In the genomic region with DNA sequence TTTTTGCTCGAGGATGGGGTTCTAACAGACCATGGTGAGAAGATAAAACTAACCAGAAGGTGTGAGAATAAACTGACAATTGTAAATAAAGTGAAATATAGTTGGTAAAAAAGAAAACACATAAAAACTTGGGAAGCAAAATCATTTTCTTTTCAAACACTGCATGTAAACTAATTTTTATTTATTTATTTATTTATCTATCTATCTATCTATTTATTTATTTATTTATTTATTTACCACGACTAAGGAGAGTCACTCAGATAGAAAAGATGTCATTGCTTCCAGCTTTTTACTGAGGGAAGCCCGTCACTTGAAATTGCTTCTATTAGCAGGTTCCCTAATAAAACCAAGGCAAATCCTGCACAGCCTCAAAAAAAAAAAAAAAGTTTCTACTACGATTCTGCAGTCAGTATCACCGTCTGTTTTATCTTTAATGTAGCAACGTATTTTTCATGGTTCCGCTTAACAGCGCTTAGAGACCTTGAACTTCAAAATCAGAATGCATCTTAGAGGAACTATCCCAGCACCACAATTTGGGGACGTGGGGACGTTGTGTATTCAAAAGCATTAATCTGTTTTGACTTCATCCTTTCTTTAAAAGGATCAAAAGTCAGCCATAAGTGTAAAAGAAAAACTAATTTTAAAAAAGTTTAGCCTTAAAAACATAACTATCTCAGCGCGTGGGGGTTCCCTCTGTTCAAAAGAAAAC, we compare ENCODE assay signal across 8 cellular contexts. TPM values are rescaled to one million over a fixed set of nuclear protein-coding genes. Genes with fewer than 3 reads are reported as not detected.
DNase-seq lines count a peak whose midpoint lies in the region; ATAC-seq and TF ChIP-seq lines count a peak whose summit lies in the region.

No MANE protein-coding gene starts in this region.

- H3K27me3 Mint-ChIP-seq in activated CD4-positive, alpha-beta T cell treated with anti-CD3 and anti-CD28 coated beads for 36 hours = peaks cover 5% of the 10 kb centered on the region
- H3K27me3 Mint-ChIP-seq in T-cell = peaks cover 4 to 8% of the 10 kb centered on the region in 2 donors

- CTCF ChIA-PET in activated CD4-positive, alpha-beta T cell treated with anti-CD3 and anti-CD28 coated beads for 36 hours (lab: Charles Lee) = no interaction called here
- CTCF ChIA-PET in T-cell (lab: Charles Lee) = interaction anchor here in 1 of 2 donors (0.6 kb wide), 1 partner anchor 10 kb away, joined by 3 read pairs; no protein-coding TSS in a partner anchor

- no peak for ATAC-seq in activated CD4-positive, alpha-beta T cell treated with anti-CD3 and anti-CD28 coated beads for 36 hours
- ATAC-seq in T-cell (replicated peaks in 1 of 4) = no peak
- no peak for ATAC-seq in HG02840 (IDR thresholded peaks at IDR 0.05; ENCODE audit: low FRiP score, unreplicated experiment)
- ATAC-seq in HG03095 (IDR thresholded peaks at IDR 0.05; ENCODE audit: unreplicated experiment) = no peak
- no peak for ATAC-seq in HG03520 (IDR thresholded peaks at IDR 0.05; ENCODE audit: unreplicated experiment)

- no peak overlapping the region for H3K18ac ChIP-seq in trophoblast cell (ENCODE audit: low read length)

- peaks cover 2% of the 10 kb centered on the region for H3K9me3 ChIP-seq in trophoblast cell (ENCODE audit: insufficient read depth, low read depth, low read length)

- peaks cover 6 to 11% of the 10 kb centered on the region in 2 experiments for H3K4me1 ChIP-seq in trophoblast cell (ENCODE audit: control insufficient read depth in 1 of 2, insufficient read depth in 2 of 2, low read length in 2 of 2)

- H3K79me2 ChIP-seq in trophoblast cell (ENCODE audit: control insufficient read depth, insufficient read depth, low read length, poor library complexity) = no peaks in the 10 kb centered on the region

- H3K36me3 ChIP-seq in trophoblast cell (ENCODE audit: control insufficient read depth in 1 of 2, insufficient read depth in 2 of 2, low read length in 2 of 2) = no peaks in the 10 kb centered on the region

- H3K4me3 ChIP-seq in trophoblast cell (ENCODE audit: low read depth, low read length) = no peak overlapping the region

- no peak overlapping the region for H2BK120ac ChIP-seq in trophoblast cell (ENCODE audit: insufficient read depth, low read length, poor library complexity)

- no peak overlapping the region for H3K23ac ChIP-seq in trophoblast cell (ENCODE audit: low read length)

- H3K9me3 Mint-ChIP-seq in activated CD4-positive, alpha-beta T cell treated with anti-CD3 and anti-CD28 coated beads for 36 hours (ENCODE audit: low read depth) = no peaks in the 10 kb centered on the region
- no peaks in the 10 kb centered on the region for H3K9me3 Mint-ChIP-seq in T-cell

- peaks cover 26% of the 10 kb centered on the region for H3K27me3 ChIP-seq in trophoblast cell (ENCODE audit: insufficient read depth, low read length)

- peaks cover 40% of the 10 kb centered on the region for H3K4me1 Mint-ChIP-seq in activated CD4-positive, alpha-beta T cell treated with anti-CD3 and anti-CD28 coated beads for 36 hours
- H3K4me1 Mint-ChIP-seq in T-cell = peaks cover 21 to 58% (median 49%) of the 10 kb centered on the region in 3 donors

- H4K8ac ChIP-seq in trophoblast cell (ENCODE audit: low read depth, low read length) = no peak overlapping the region

- no peak overlapping the region for H2AFZ ChIP-seq in trophoblast cell (ENCODE audit: insufficient read depth, low read length, poor library complexity)

- H4K12ac ChIP-seq in trophoblast cell (ENCODE audit: low read depth, low read length) = no peak overlapping the region

- no peak overlapping the region for H3K27ac ChIP-seq in trophoblast cell (ENCODE audit: low read depth, low read length)

- peak overlapping the region; percentile 100 for H3K27ac Mint-ChIP-seq in activated CD4-positive, alpha-beta T cell treated with anti-CD3 and anti-CD28 coated beads for 36 hours
- peak overlapping the region; percentile 99 to 100 for H3K27ac Mint-ChIP-seq in T-cell

- H4K91ac ChIP-seq in trophoblast cell (ENCODE audit: low read depth, low read length) = no peak overlapping the region

- H3K9ac ChIP-seq in trophoblast cell (ENCODE audit: low read length) = no peak overlapping the region

- H3K14ac ChIP-seq in trophoblast cell (ENCODE audit: low read length) = no peak overlapping the region

- intact Hi-C loops in activated CD4-positive, alpha-beta T cell treated with anti-CD3 and anti-CD28 coated beads for 36 hours (cut with DNase I, micrococcal nuclease) = loop anchor here (1.0 to 5.0 kb wide), 6 partner anchors 22 to 846 kb away; a partner anchor contains a TSS

- peaks cover 10% of the 10 kb centered on the region for H3K36me3 Mint-ChIP-seq in activated CD4-positive, alpha-beta T cell treated with anti-CD3 and anti-CD28 coated beads for 36 hours (ENCODE audit: low read depth)
- H3K36me3 Mint-ChIP-seq in T-cell = no peaks in the 10 kb centered on the region

- DNase-seq in activated CD4-positive, alpha-beta T cell treated with anti-CD3 and anti-CD28 coated beads for 36 hours = peak; percentile 7
- no peak for DNase-seq in activated CD4-positive, alpha-beta T cell treated with anti-CD3 and anti-CD28 coated beads, Interleukin-2, amount 50 U/mL, for 4 hours
- DNase-seq in T-cell (no peak), erythroblast (lab: John Stamatoyannopoulos, UW) (peak; percentile 43 to 64), trophoblast cell (no peak)

- H2AK5ac ChIP-seq in trophoblast cell (ENCODE audit: low read length) = no peak overlapping the region

- peak overlapping the region; percentile 100 for H3K4me2 ChIP-seq in trophoblast cell (ENCODE audit: low read length)

- no peak overlapping the region for H2BK5ac ChIP-seq in trophoblast cell (ENCODE audit: low read depth, low read length, poor library complexity)

- TF ChIP-seq POLR2A in erythroblast (IDR thresholded peaks at IDR 0.05; ENCODE audit: low read length) = no peak

- H3K4me3 Mint-ChIP-seq in activated CD4-positive, alpha-beta T cell treated with anti-CD3 and anti-CD28 coated beads for 36 hours = peak overlapping the region; percentile 93
- peak overlapping the region; percentile 94 to 97 (median 97) for H3K4me3 Mint-ChIP-seq in T-cell

- H3K79me1 ChIP-seq in trophoblast cell (ENCODE audit: low read length) = no peaks in the 10 kb centered on the region

- no CpG with 5 or more reads among the region's 12 CpGs for WGBS in trophoblast cell (ENCODE audit: extremely low coverage, insufficient coverage, insufficient read length)

- no peak overlapping the region for H3K4ac ChIP-seq in trophoblast cell (ENCODE audit: low read depth, low read length)

- no peak overlapping the region for H2BK12ac ChIP-seq in trophoblast cell (ENCODE audit: low read length)

- POLR2A ChIA-PET in activated CD4-positive, alpha-beta T cell treated with anti-CD3 and anti-CD28 coated beads for 36 hours (lab: Charles Lee) = no interaction called here
- POLR2A ChIA-PET in T-cell (lab: Charles Lee) = interaction anchor here in 1 of 2 donors (0.7 kb wide), 1 partner anchor 141 kb away, joined by 7 read pairs; no protein-coding TSS in a partner anchor

RNA-seq across cellular contexts. Expression of a gene that starts 33.2 kb away (rescaled TPM):
- not detected for total RNA-seq in activated CD4-positive, alpha-beta T cell treated with anti-CD3 and anti-CD28 coated beads for 36 hours
- total RNA-seq in T-cell = not detected
- polyA plus RNA-seq in trophoblast cell (2013) = not detected in 2 replicates

Comparison
In these comparisons a context has a peak if more than half of its experiments do, and no peak if none do; other contexts are left out.
1. DNase-seq: peak in activated CD4-positive, alpha-beta T cell treated with anti-CD3 and anti-CD28 coated beads for 36 hours (single experiment) and erythroblast (2 of 2); none in activated CD4-positive, alpha-beta T cell treated with anti-CD3 and anti-CD28 coated beads, Interleukin-2, amount 50 U/mL, for 4 hours (0 of 2), T-cell (0 of 34) and trophoblast cell (0 of 2).